19 cellular contexts compared by ENCODE assay signal in the genomic region with DNA sequence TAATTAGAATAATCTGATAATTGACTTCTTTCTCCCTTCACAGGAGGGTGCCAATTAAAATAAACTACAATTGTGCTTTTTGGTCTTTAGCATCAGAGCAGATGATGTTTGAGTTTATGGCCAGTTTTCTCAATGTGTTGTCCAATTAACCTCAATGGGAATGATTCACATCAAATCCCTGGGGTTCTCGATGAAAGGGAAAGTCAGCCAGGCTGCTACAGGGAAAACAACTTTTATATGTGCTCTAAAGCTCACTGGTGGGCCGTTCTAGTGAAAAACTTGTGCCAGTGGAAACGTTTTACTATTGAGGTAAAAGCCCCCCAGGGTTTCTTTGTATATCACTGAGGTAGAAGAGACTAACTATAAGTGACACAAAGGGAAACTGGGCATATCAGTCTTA.
DNase-seq lines count a peak whose midpoint lies in the region; ATAC-seq and TF ChIP-seq lines count a peak whose summit lies in the region.
"Had no signal": no experiment of that assay in that cellular context is flagged by ENCODE, and none has a peak within 500 bp of the region (broad histone marks: within the 10 kb centered on the region; RNA-seq: fewer than 3 reads in every experiment).

No MANE protein-coding gene starts in this region.

- H3K4me3 ChIP-seq in A673 (ENCODE audit: low read depth, low read length, poor library complexity, severe bottlenecking) = no peak overlapping the region
- H3K4me3 ChIP-seq in brain microvascular endothelial cell (ENCODE audit: low read depth, low read length) = no peak overlapping the region
- no peak overlapping the region for H3K4me3 ChIP-seq in neuron (ENCODE audit: low read length)
- no peak overlapping the region for H3K4me3 ChIP-seq in esophagus muscularis mucosa
- H3K4me3 ChIP-seq: A549, SJSA1 had no signal

- POLR2A ChIA-PET in A673 (lab: Charles Lee; ENCODE audit: low non-redundant PET) = no interaction called here

- H3K36me3 ChIP-seq in A673 (ENCODE audit: insufficient read depth, low read length, poor library complexity, severe bottlenecking) = no peaks in the 10 kb centered on the region
- H3K36me3 ChIP-seq in brain microvascular endothelial cell (replicated peaks) = no peaks in the 10 kb centered on the region
- no peaks in the 10 kb centered on the region for H3K36me3 ChIP-seq in neuron (ENCODE audit: insufficient read depth, low read length)
- no peaks in the 10 kb centered on the region for H3K36me3 ChIP-seq in esophagus muscularis mucosa
- H3K36me3 ChIP-seq: SJSA1 had no signal

- CTCF ChIA-PET in A673 (lab: Charles Lee) = no interaction called here

- BruUV-seq in A673 (replicated peaks; lab: Mats Ljungman, UMichigan) = no TSS peak

- no peak for TF ChIP-seq EP300 in esophagus muscularis mucosa (IDR thresholded peaks at IDR 0.05)

- H3K9me3 ChIP-seq in A673 (ENCODE audit: low read depth, low read length, poor library complexity, severe bottlenecking) = no peaks in the 10 kb centered on the region
- H3K9me3 ChIP-seq in neuron (ENCODE audit: low read length) = no peaks in the 10 kb centered on the region
- H3K9me3 ChIP-seq in esophagus muscularis mucosa = no peaks in the 10 kb centered on the region
- H3K9me3 ChIP-seq: A549, SJSA1 had no signal

- intact Hi-C loops in A673 (cut with micrococcal nuclease; ENCODE audit: unreplicated experiment) = no loop called here
- intact Hi-C loops in esophagus muscularis mucosa (cut with DNase I) = no loop called here

- TF ChIP-seq CTCF in A673 (conservative IDR thresholded peaks at IDR 0.05; ENCODE audit: low read depth, low read length) = no peak
- no peak for TF ChIP-seq CTCF in brain microvascular endothelial cell (IDR thresholded peaks at IDR 0.05; ENCODE audit: low read depth, low read length, missing control alignments)
- no peak for TF ChIP-seq CTCF in esophagus muscularis mucosa (IDR thresholded peaks at IDR 0.05)

- peaks cover 8% of the 10 kb centered on the region for H3K4me1 ChIP-seq in A673 (ENCODE audit: insufficient read depth, low read length, poor library complexity, severe bottlenecking)
- H3K4me1 ChIP-seq in neuron (ENCODE audit: insufficient read depth, low read length) = peaks cover 7% of the 10 kb centered on the region
- no peaks in the 10 kb centered on the region for H3K4me1 ChIP-seq in esophagus muscularis mucosa
- H3K4me1 ChIP-seq: A549 had no signal

- no peak overlapping the region for H3K27ac ChIP-seq in A673 (ENCODE audit: low read depth, low read length, poor library complexity, severe bottlenecking)
- peak overlapping the region; percentile 19 for H3K27ac ChIP-seq in brain microvascular endothelial cell
- no peak overlapping the region for H3K27ac ChIP-seq in esophagus muscularis mucosa (replicated peaks in 1 of 4)
- H3K27ac ChIP-seq: A549, C4-2B, SJSA1 had no signal

- in situ Hi-C loops in brain microvascular endothelial cell (cut with HindIII; ENCODE audit: low pct_ligation_motif_present, low sequenced_read_pairs) = no loop called here

- H3K27me3 ChIP-seq in A673 (replicated peaks; ENCODE audit: insufficient read depth, low read depth, low read length, poor library complexity) = no peaks in the 10 kb centered on the region
- H3K27me3 ChIP-seq in brain microvascular endothelial cell (replicated peaks) = no peaks in the 10 kb centered on the region
- no peaks in the 10 kb centered on the region for H3K27me3 ChIP-seq in neuron (ENCODE audit: insufficient read depth, low read length)
- no peaks in the 10 kb centered on the region for H3K27me3 ChIP-seq in esophagus muscularis mucosa
- H3K27me3 ChIP-seq: SJSA1 had no signal

- peak overlapping the region; percentile 61 for H2AFZ ChIP-seq in neuron (ENCODE audit: low read depth, low read length)

- peak; percentile 74 for DNase-seq in A673 (ENCODE audit: low spot score)
- peak; percentile 86 for DNase-seq in NCI-H146 (lab: John Stamatoyannopoulos, UW)
- DNase-seq in brain microvascular endothelial cell = peak; percentile 13
- DNase-seq in esophagus muscularis mucosa (ENCODE audit: extremely low spot score) = no peak
- no peak for DNase-seq in mucosa of gallbladder (ENCODE audit: low spot score)
- DNase-seq: COR-L47, DMS153, HFFc6, IMR-90, Karpas-422, MM.1S, NCI-H1092 treated with DMSO at 0.1 percent for 48 hours, NCI-H187 treated with DMSO at 0.1 percent for 48 hours, NCI-H82 had no signal

- 47% methylated on average over 3 of the region's 3 CpGs for WGBS in esophagus muscularis mucosa

- no peak for TF ChIP-seq POLR2A in esophagus muscularis mucosa (IDR thresholded peaks at IDR 0.05; ENCODE audit: low read depth)

- ATAC-seq in HG02884 (IDR thresholded peaks at IDR 0.05; ENCODE audit: unreplicated experiment) = no peak
- ATAC-seq: A549 had no signal

Comparison
In these comparisons a context has a peak if more than half of its experiments do, and no peak if none do; other contexts are left out.
1. DNase-seq: peak in A673 (single experiment), NCI-H146 (single experiment) and brain microvascular endothelial cell (single experiment); none in esophagus muscularis mucosa (single experiment) and mucosa of gallbladder (single experiment).